8 cellular contexts compared by ENCODE assay signal in the genomic region with DNA sequence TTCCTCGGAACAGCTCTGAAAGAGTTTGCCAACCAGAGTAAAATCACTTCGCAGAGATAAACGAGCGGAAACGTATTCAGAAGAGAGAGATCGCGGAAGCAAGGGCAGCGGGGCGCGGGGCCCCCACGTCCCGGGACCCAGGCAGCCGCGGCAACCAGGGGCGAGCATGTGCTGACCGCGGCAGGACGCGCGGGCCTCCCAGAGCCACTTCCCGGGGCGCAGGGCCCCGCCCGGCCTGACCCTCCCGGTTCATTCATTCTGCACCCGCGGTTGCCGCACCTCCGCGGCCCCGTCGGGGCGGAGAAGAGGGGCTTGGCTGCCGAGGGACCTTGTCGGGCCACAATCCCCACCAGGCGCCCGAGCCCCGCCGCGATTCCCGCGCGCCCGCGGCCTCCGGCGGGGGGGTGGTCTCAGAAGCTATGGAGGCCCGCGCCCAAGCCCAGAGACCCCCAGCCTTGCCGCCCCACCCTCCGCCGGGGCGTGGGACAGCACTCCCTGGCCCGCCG. TPM values are rescaled to one million over a fixed set of nuclear protein-coding genes. Genes with fewer than 3 reads are reported as not detected.
DNase-seq lines count a peak whose midpoint lies in the region; ATAC-seq and TF ChIP-seq lines count a peak whose summit lies in the region.

No MANE protein-coding gene starts in this region.

- H3K27me3 ChIP-seq in Karpas-422 (ENCODE audit: low read length) (no peaks in the 10 kb centered on the region; the same call in 1 of the 2 replicates), upper lobe of left lung (no peaks in the 10 kb centered on the region)

- DNase-seq in GM13977 (ENCODE audit: low spot score) (peak; percentile 42), Karpas-422 (peak; percentile 76), erythroblast (lab: John Stamatoyannopoulos, UW) (peak; percentile 63 to 66), upper lobe of left lung (peak; percentile 54 to 91), NCI-H1105 treated with DMSO at 0.1 percent for 48 hours (lab: John Stamatoyannopoulos, UW) (no peak), SKM-1 (lab: John Stamatoyannopoulos, UW; ENCODE audit: unreplicated experiment) (no peak)
- peak; percentile 72 for DNase-seq in activated CD8-positive, alpha-beta memory T cell treated with anti-CD3 and anti-CD28 coated beads, Interleukin-2, amount 50 U/mL, for 48 hours
- peak; percentile 15 to 65 (median 46) for DNase-seq in naive thymus-derived CD8-positive, alpha-beta T cell

- H3K36me3 ChIP-seq in Karpas-422 (ENCODE audit: insufficient read depth, low read length) (no peaks in the 10 kb centered on the region), upper lobe of left lung (no peaks in the 10 kb centered on the region)

- no peak for TF ChIP-seq EP300 in upper lobe of left lung (IDR thresholded peaks at IDR 0.05)

- peak overlapping the region; percentile 89 to 98 (median 95) for H3K27ac Mint-ChIP-seq in naive thymus-derived CD8-positive, alpha-beta T cell

- H3K4me1 Mint-ChIP-seq in naive thymus-derived CD8-positive, alpha-beta T cell, result peaks cover 43 to 59% (median 57%) of the 10 kb centered on the region in 4 donors

- peaks cover 0 to 4% (median 0%) of the 10 kb centered on the region in 3 donors for H3K36me3 Mint-ChIP-seq in naive thymus-derived CD8-positive, alpha-beta T cell

- 1% methylated on average over 11 to 31 of the region's 55 CpGs for WGBS in upper lobe of left lung, 2 donors

- peaks cover 53% of the 10 kb centered on the region for H3K79me2 ChIP-seq in Karpas-422 (ENCODE audit: low read length)

- no peak overlapping the region; the same call in 1 of the 2 replicates for H3K27ac ChIP-seq in Karpas-422 (ENCODE audit: low read length)
- H3K27ac ChIP-seq in upper lobe of left lung, result peak overlapping the region; percentile 90 to 97 (median 96)

- peak overlapping the region; percentile 83 to 98 (median 94) for H3K4me3 Mint-ChIP-seq in naive thymus-derived CD8-positive, alpha-beta T cell

- no peaks in the 10 kb centered on the region for H3K9me2 ChIP-seq in Karpas-422 (replicated peaks; ENCODE audit: insufficient read depth, low read length)

- no peaks in the 10 kb centered on the region for H3K9me3 ChIP-seq in Karpas-422 (ENCODE audit: low read length)
- no peaks in the 10 kb centered on the region for H3K9me3 ChIP-seq in upper lobe of left lung

- H3K4me2 ChIP-seq in Karpas-422 (ENCODE audit: low read depth, low read length, poor library complexity, severe bottlenecking), result peak overlapping the region; percentile 84

- H4K20me1 ChIP-seq in Karpas-422 (ENCODE audit: insufficient read depth, low read depth, low read length), result peaks cover 47% of the 10 kb centered on the region

- POLR2A ChIA-PET in naive thymus-derived CD8-positive, alpha-beta T cell (lab: Charles Lee), result interaction anchor here (0.6 to 2.1 kb wide), 10 partner anchors 8 to 661 kb away, joined by 3 to 19 read pairs (median 3); partner anchors contain the start of gene MRPL42

- H3K4me1 ChIP-seq in Karpas-422 (ENCODE audit: low read length) (peaks cover 58% of the 10 kb centered on the region), upper lobe of left lung (peaks cover 25 to 50% (median 33%) of the 10 kb centered on the region in 4 donors)

- TF ChIP-seq CTCF in GM13977 (IDR thresholded peaks at IDR 0.05; ENCODE audit: extremely low read depth, insufficient read depth, missing control alignments) (no peak), upper lobe of left lung (IDR thresholded peaks at IDR 0.05) (no peak)

- peak overlapping the region; percentile 92 for H3K9ac ChIP-seq in Karpas-422 (ENCODE audit: low read length)

- ATAC-seq in naive thymus-derived CD8-positive, alpha-beta T cell, result peak; percentile 4 to 14
- peak in 1 of 2 donors; percentile 58 for ATAC-seq in upper lobe of left lung (ENCODE audit: low FRiP score in 2 of 2)

- no peaks in the 10 kb centered on the region for H3K27me3 Mint-ChIP-seq in naive thymus-derived CD8-positive, alpha-beta T cell

- peak overlapping the region; percentile 78; the same call in 1 of the 2 replicates for H2AFZ ChIP-seq in Karpas-422 (ENCODE audit: low read length)

- TF ChIP-seq POLR2A in erythroblast (IDR thresholded peaks at IDR 0.05; ENCODE audit: low read length) (no peak), upper lobe of left lung (IDR thresholded peaks at IDR 0.05) (no peak)

- no peaks in the 10 kb centered on the region for H3K9me3 Mint-ChIP-seq in naive thymus-derived CD8-positive, alpha-beta T cell

- H3K4me3 ChIP-seq in Karpas-422 (ENCODE audit: low read length) (peak overlapping the region; percentile 74), upper lobe of left lung (peak overlapping the region; percentile 96 to 100 (median 99))

- in situ Hi-C loops in GM13977 (cut with MboI; ENCODE audit: low pct_unique_long_range_greater_than_20kb, low sequenced_read_pairs, unreplicated experiment), result no loop called here

RNA-seq across cellular contexts. Expression of gene UBE2N, which starts 0.6 kb away (rescaled TPM):
- 100 and 124 TPM in 2 replicates for total RNA-seq in Karpas-422 (2014; rRNA removed; shearing (Covaris generic); ENCODE audit: low replicate concordance)
- 10 to 100 TPM; 66.8 to 73.4 TPM for total RNA-seq in naive thymus-derived CD8-positive, alpha-beta T cell
- polyA plus RNA-seq in naive thymus-derived CD8-positive, alpha-beta T cell, result 100 to 1,000 TPM; 117 to 123 (median 118) TPM
- 10 to 100 TPM in 5 of 6 donors, 1 to 10 TPM in 1; 10.0 to 78.1 (median 46.3) TPM for total RNA-seq in upper lobe of left lung

RNA-seq across cellular contexts. Expression of gene MRPL42, which starts 26.1 kb away (rescaled TPM):
- total RNA-seq in Karpas-422 (2014; rRNA removed; shearing (Covaris generic); ENCODE audit: low replicate concordance), result 39.2 and 131 TPM in 2 replicates
- 10 to 100 TPM; 35.6 to 40.8 TPM for total RNA-seq in naive thymus-derived CD8-positive, alpha-beta T cell
- 10 to 100 TPM; 62.4 to 64.6 (median 64.2) TPM for polyA plus RNA-seq in naive thymus-derived CD8-positive, alpha-beta T cell
- 10 to 100 TPM; 15.5 to 63.8 (median 36.7) TPM for total RNA-seq in upper lobe of left lung

Comparison
In these comparisons a context has a peak if more than half of its experiments do, and no peak if none do; other contexts are left out.
1. DNase-seq: peak in GM13977 (single experiment), Karpas-422 (single experiment), activated CD8-positive, alpha-beta memory T cell treated with anti-CD3 and anti-CD28 coated beads, Interleukin-2, amount 50 U/mL, for 48 hours (single experiment), erythroblast (2 of 2), naive thymus-derived CD8-positive, alpha-beta T cell (10 of 10) and upper lobe of left lung (2 of 2); none in NCI-H1105 treated with DMSO at 0.1 percent for 48 hours (single experiment) and SKM-1 (single experiment).